1 cellular context compared by ENCODE assay signal in the genomic region with DNA sequence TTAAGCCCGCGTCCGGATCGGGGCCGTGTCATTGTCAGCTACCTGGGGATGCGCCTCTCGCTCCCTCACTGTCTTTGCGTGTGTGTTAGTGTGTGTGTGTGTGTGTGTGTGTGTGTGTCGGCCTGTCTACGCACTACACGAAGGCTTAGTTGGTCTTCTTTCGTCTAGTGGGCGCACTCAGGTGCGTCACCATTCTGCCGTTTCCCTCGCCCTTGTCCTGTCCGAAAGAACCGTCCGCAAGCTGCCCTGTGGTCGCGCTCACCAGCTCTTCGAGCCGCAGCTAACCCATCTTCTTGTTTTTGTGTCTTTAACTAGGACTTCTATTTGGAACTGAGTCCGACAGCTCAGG.
TF ChIP-seq lines count a peak whose summit lies in the region.

No MANE protein-coding gene starts in this region.

TF ChIP-seq in WTC11, 78 proteins besides CTCF, POLR2A, EP300 and RAD21 (continued from another document):
- TF ChIP-seq, protein P1, sequence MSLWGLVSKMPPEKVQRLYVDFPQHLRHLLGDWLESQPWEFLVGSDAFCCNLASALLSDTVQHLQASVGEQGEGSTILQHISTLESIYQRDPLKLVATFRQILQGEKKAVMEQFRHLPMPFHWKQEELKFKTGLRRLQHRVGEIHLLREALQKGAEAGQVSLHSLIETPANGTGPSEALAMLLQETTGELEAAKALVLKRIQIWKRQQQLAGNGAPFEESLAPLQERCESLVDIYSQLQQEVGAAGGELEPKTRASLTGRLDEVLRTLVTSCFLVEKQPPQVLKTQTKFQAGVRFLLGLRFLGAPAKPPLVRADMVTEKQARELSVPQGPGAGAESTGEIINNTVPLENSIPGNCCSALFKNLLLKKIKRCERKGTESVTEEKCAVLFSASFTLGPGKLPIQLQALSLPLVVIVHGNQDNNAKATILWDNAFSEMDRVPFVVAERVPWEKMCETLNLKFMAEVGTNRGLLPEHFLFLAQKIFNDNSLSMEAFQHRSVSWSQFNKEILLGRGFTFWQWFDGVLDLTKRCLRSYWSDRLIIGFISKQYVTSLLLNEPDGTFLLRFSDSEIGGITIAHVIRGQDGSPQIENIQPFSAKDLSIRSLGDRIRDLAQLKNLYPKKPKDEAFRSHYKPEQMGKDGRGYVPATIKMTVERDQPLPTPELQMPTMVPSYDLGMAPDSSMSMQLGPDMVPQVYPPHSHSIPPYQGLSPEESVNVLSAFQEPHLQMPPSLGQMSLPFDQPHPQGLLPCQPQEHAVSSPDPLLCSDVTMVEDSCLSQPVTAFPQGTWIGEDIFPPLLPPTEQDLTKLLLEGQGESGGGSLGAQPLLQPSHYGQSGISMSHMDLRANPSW (CRISPR knock-in tag; conservative IDR thresholded peaks at IDR 0.05; ENCODE audit: low read depth): no peak
